Comparison of ENCODE assay signal across 37 cellular contexts in the genomic region with DNA sequence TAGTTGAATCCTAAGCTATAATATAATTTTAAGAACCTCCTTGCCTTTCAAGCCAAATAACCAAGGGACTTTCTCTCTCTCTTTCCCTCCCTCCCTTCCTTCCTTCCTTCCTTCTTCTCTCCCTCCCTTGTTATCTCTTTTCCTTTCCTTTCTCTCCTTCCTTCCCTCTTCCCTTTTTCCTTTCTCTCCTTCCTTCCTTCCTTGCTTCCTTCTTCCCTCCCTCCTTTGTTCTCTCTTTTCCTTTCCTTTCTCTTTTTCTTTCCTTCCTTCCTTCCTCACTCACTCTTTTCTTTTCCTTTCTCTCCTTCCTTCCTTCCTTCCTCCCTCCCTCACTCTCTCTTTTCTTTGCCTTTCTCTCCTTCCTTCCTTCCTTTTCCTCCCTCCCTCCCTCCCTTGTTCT. TPM values are rescaled to one million over a fixed set of nuclear protein-coding genes. Genes with fewer than 3 reads are reported as not detected.
"Had no signal": no experiment of that assay in that cellular context is flagged by ENCODE, and none has a peak within 500 bp of the region (broad histone marks: within the 10 kb centered on the region; RNA-seq: fewer than 3 reads in every experiment).

No MANE protein-coding gene starts in this region.

- H3K36me3 Mint-ChIP-seq: activated CD4-positive, alpha-beta memory T cell treated with anti-CD3 and anti-CD28 coated beads for 36 hours; activated naive CD4-positive, alpha-beta T cell treated with anti-CD3 and anti-CD28 coated beads, Interleukin-2, amount 50 U/mL, for 72 hours; activated naive CD8-positive, alpha-beta T cell treated with anti-CD3 and anti-CD28 coated beads for 36 hours; brain; T-cell had no signal

- H3K27ac ChIP-seq: adrenal gland, VCaP had no signal

- H3K27me3 ChIP-seq: adrenal gland, cardiac muscle cell had no signal

- DNase-seq: activated CD4-positive, alpha-beta memory T cell treated with anti-CD3 and anti-CD28 coated beads for 36 hours; activated CD4-positive, alpha-beta T cell treated with anti-CD3 and anti-CD28 coated beads for 1 hour; activated CD4-positive, alpha-beta T cell treated with anti-CD3 and anti-CD28 coated beads for 36 hours; activated CD4-positive, alpha-beta T cell treated with anti-CD3 and anti-CD28 coated beads for 48 hours; activated CD4-positive, alpha-beta T cell treated with anti-CD3 and anti-CD28 coated beads, Interleukin-2, amount 10 ng/mL, durations not matched to agents 7 days and 5 days; activated CD4-positive, CD25-positive, alpha-beta regulatory T cell; activated CD8-positive, alpha-beta memory T cell treated with anti-CD3 and anti-CD28 coated beads, Interleukin-2, amount 50 U/mL, for 4 hours; activated CD8-positive, alpha-beta T cell treated with anti-CD3 and anti-CD28 coated beads for 36 hours; activated effector memory CD4-positive, alpha-beta T cell treated with anti-CD3 and anti-CD28 coated beads, Interleukin-2, amount 50 U/mL, for 16 hours; activated gamma-delta T cell treated with Interleukin-2 at 50 U/mL for 16 hours; activated naive CD4-positive, alpha-beta T cell; activated naive CD4-positive, alpha-beta T cell treated with anti-CD3 and anti-CD28 coated beads for 36 hours; activated naive CD4-positive, alpha-beta T cell treated with anti-CD3 and anti-CD28 coated beads, Interleukin-2, amount 50 U/mL, for 16 hours; activated naive CD8-positive, alpha-beta T cell treated with anti-CD3 and anti-CD28 coated beads for 36 hours; activated T-cell treated with anti-CD3 and anti-CD28 coated beads for 4 hours; activated T-cell treated with anti-CD3 and anti-CD28 coated beads, Interleukin-2, amount 50 U/mL, for 1 hour; activated T-cell treated with anti-CD3 and anti-CD28 coated beads, Interleukin-2, amount 50 U/mL, for 4 hours; activated T-cell treated with anti-CD3 and anti-CD28 coated beads, Interleukin-2, amount 50 U/mL, for 72 hours; adrenal gland; amniotic stem cell; aorta; caudate nucleus; cerebellar nuclear complex; T-cell; T-helper 17 cell; T-helper 9 cell had no signal

- H3K27ac Mint-ChIP-seq: activated CD4-positive, alpha-beta memory T cell treated with anti-CD3 and anti-CD28 coated beads for 36 hours; activated CD4-positive, alpha-beta T cell treated with anti-CD3 and anti-CD28 coated beads for 36 hours; activated CD4-positive, alpha-beta T cell treated with anti-CD3 and anti-CD28 coated beads, Interleukin-2, amount 10 ng/mL, durations not matched to agents 7 days and 5 days; activated CD8-positive, alpha-beta T cell treated with anti-CD3 and anti-CD28 coated beads for 36 hours; activated naive CD4-positive, alpha-beta T cell treated with anti-CD3 and anti-CD28 coated beads for 36 hours; activated naive CD4-positive, alpha-beta T cell treated with anti-CD3 and anti-CD28 coated beads, Interleukin-2, amount 50 U/mL, for 72 hours; activated naive CD8-positive, alpha-beta T cell treated with anti-CD3 and anti-CD28 coated beads for 36 hours; activated T-cell treated with anti-CD3 and anti-CD28 coated beads, Interleukin-2, amount 50 U/mL, for 72 hours; activated T-helper 1 cell treated with anti-CD3 and anti-CD28 coated beads, Interleukin-12 subunit alpha, Interleukin-12 subunit beta, Interleukin-2, Interleukin-4 antibody, amounts not matched to agents 30 ng/mL and 10 ng/mL and 1 ng/mL, durations not matched to agents 14 hours and 24 hours and 36 hours; activated T-helper 17 cell treated with anti-CD3 and anti-CD28 coated beads, Interleukin-2, amount 50 U/mL, for 72 hours; brain; T-cell; T-helper 17 cell had no signal

- H3K4me3 ChIP-seq: adrenal gland, cardiac muscle cell had no signal

- ATAC-seq: activated CD4-positive, alpha-beta T cell treated with anti-CD3 and anti-CD28 coated beads for 36 hours; activated CD4-positive, CD25-positive, alpha-beta regulatory T cell treated with anti-CD3 and anti-CD28 coated beads, Interleukin-2, amount 50 U/mL, for 24 hours; activated CD8-positive, alpha-beta T cell treated with anti-CD3 and anti-CD28 coated beads for 36 hours; activated naive CD4-positive, alpha-beta T cell treated with anti-CD3 and anti-CD28 coated beads, Interleukin-2, amount 50 U/mL, for 72 hours; activated T-cell treated with anti-CD3 and anti-CD28 coated beads, Interleukin-2, amount 50 U/mL, for 4 hours; activated T-cell treated with anti-CD3 and anti-CD28 coated beads, Interleukin-2, amount 50 U/mL, for 72 hours; activated T-helper 17 cell treated with anti-CD3 and anti-CD28 coated beads, Interleukin-2, amount 50 U/mL, for 72 hours; T-cell; T-helper 17 cell had no signal

- H3K27me3 Mint-ChIP-seq: brain had no signal

- H3K9me3 Mint-ChIP-seq: activated CD4-positive, alpha-beta memory T cell treated with anti-CD3 and anti-CD28 coated beads for 36 hours; activated CD8-positive, alpha-beta T cell treated with anti-CD3 and anti-CD28 coated beads for 36 hours; activated naive CD4-positive, alpha-beta T cell treated with anti-CD3 and anti-CD28 coated beads for 36 hours; activated naive CD4-positive, alpha-beta T cell treated with anti-CD3 and anti-CD28 coated beads, Interleukin-2, amount 50 U/mL, for 72 hours; activated naive CD8-positive, alpha-beta T cell treated with anti-CD3 and anti-CD28 coated beads for 36 hours; activated T-cell treated with anti-CD3 and anti-CD28 coated beads, Interleukin-2, amount 50 U/mL, for 4 hours; activated T-cell treated with anti-CD3 and anti-CD28 coated beads, Interleukin-2, amount 50 U/mL, for 72 hours; activated T-helper 1 cell treated with anti-CD3 and anti-CD28 coated beads, Interleukin-12 subunit alpha, Interleukin-12 subunit beta, Interleukin-2, Interleukin-4 antibody, amounts not matched to agents 30 ng/mL and 10 ng/mL and 1 ng/mL, durations not matched to agents 14 hours and 24 hours and 36 hours; brain; central memory CD8-positive, alpha-beta T cell; T-cell had no signal

- H3K4me1 Mint-ChIP-seq: activated naive CD8-positive, alpha-beta T cell treated with anti-CD3 and anti-CD28 coated beads for 36 hours; activated T-helper 17 cell treated with anti-CD3 and anti-CD28 coated beads, Interleukin-2, amount 50 U/mL, for 72 hours; brain; central memory CD8-positive, alpha-beta T cell; T-cell; T-helper 17 cell had no signal

- H3K9me3 ChIP-seq: adrenal gland had no signal

- H3K4me3 Mint-ChIP-seq: activated CD4-positive, alpha-beta memory T cell treated with anti-CD3 and anti-CD28 coated beads for 36 hours; activated CD4-positive, alpha-beta T cell treated with anti-CD3 and anti-CD28 coated beads for 36 hours; activated CD4-positive, alpha-beta T cell treated with anti-CD3 and anti-CD28 coated beads, Interleukin-2, amount 10 ng/mL, durations not matched to agents 7 days and 5 days; activated CD8-positive, alpha-beta T cell treated with anti-CD3 and anti-CD28 coated beads for 36 hours; activated naive CD4-positive, alpha-beta T cell treated with anti-CD3 and anti-CD28 coated beads for 36 hours; activated naive CD8-positive, alpha-beta T cell treated with anti-CD3 and anti-CD28 coated beads for 36 hours; activated T-cell treated with anti-CD3 and anti-CD28 coated beads, Interleukin-2, amount 50 U/mL, for 4 hours; activated T-cell treated with anti-CD3 and anti-CD28 coated beads, Interleukin-2, amount 50 U/mL, for 72 hours; activated T-helper 1 cell treated with anti-CD3 and anti-CD28 coated beads, Interleukin-12 subunit alpha, Interleukin-12 subunit beta, Interleukin-2, Interleukin-4 antibody, amounts not matched to agents 30 ng/mL and 10 ng/mL and 1 ng/mL, durations not matched to agents 14 hours and 24 hours and 36 hours; activated T-helper 17 cell treated with anti-CD3 and anti-CD28 coated beads, Interleukin-2, amount 50 U/mL, for 72 hours; brain; central memory CD8-positive, alpha-beta T cell; T-cell; T-helper 17 cell had no signal

- FAIRE-seq: bronchial epithelial cell, TTC549 had no signal

RNA-seq across cellular contexts. Expression of gene PDGFRA, which starts 42.4 kb away (rescaled TPM):
- total RNA-seq: activated CD4-positive, alpha-beta memory T cell treated with anti-CD3 and anti-CD28 coated beads for 36 hours; activated CD4-positive, alpha-beta T cell treated with anti-CD3 and anti-CD28 coated beads for 36 hours; activated CD4-positive, alpha-beta T cell treated with anti-CD3 and anti-CD28 coated beads, Interleukin-2, amount 10 ng/mL, durations not matched to agents 7 days and 5 days; activated CD8-positive, alpha-beta memory T cell treated with anti-CD3 and anti-CD28 coated beads for 36 hours; activated CD8-positive, alpha-beta T cell treated with anti-CD3 and anti-CD28 coated beads for 36 hours; activated naive CD4-positive, alpha-beta T cell treated with anti-CD3 and anti-CD28 coated beads for 36 hours; activated naive CD8-positive, alpha-beta T cell treated with anti-CD3 and anti-CD28 coated beads for 36 hours had no signal
